In the genomic region with DNA sequence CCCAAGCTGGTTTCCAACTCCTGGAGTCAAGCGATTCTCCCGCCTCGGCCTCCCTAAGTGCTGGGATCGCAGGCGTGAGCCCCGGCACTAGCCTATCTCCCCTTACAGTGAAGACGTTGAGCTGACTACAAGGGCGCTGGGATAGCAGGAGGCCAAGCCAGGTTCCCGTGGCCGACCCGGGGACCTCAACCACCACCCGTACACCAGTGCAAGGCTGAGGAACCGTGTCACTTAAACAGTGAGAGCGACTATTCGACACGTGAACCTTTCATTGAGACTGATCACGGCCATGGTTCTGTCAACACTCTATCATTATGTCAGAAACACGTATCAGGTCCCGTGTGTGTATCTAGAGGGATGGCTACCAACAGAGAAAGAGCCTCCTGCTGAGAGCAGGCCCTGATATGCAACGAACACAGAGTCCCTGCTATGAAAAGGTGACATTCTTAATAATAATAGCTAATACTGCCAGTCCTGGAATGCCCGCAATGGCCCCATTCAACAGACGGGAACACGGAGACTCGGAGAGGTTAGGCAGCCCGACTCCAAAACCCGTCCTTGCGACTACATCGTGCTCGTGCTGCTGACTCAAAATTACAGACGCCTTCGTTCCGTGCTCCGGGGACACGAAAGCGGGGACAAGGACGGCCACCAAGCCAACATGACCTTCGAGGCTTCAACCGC, we compare ENCODE assay signal across 8 cellular contexts. TPM values are rescaled to one million over a fixed set of nuclear protein-coding genes. Genes with fewer than 3 reads are reported as not detected.
DNase-seq lines count a peak whose midpoint lies in the region; ATAC-seq and TF ChIP-seq lines count a peak whose summit lies in the region.

No MANE protein-coding gene starts in this region.

- H3K36me3 ChIP-seq in CD4-positive, alpha-beta memory T cell (ENCODE audit: insufficient read depth, low read length), result no peaks in the 10 kb centered on the region
- peaks cover 6% of the 10 kb centered on the region for H3K36me3 ChIP-seq in endodermal cell (ENCODE audit: control insufficient read depth, insufficient read depth, low read length)

- H3K4me1 ChIP-seq in CD4-positive, alpha-beta memory T cell (ENCODE audit: insufficient read depth, low read length), result peaks cover 51% of the 10 kb centered on the region
- H3K4me1 ChIP-seq in endodermal cell (ENCODE audit: control insufficient read depth, insufficient read depth, low read length), result no peaks in the 10 kb centered on the region

- peak overlapping the region; percentile 90 to 97 (median 93) for H3K27ac Mint-ChIP-seq in CD4-positive, alpha-beta memory T cell
- H3K27ac Mint-ChIP-seq in T-helper 1 cell treated with Interleukin-12 subunit alpha and Interleukin-12 subunit beta and Interleukin-4 antibody, amounts not matched to agents 30 μg/mL and 1 μg/mL, for 36 hours, result peak overlapping the region; percentile 91
- H3K27ac Mint-ChIP-seq in endodermal cell, result peak overlapping the region; percentile 91
- peak overlapping the region; percentile 89 to 98 (median 96) for H3K27ac Mint-ChIP-seq in naive B cell

- no peak for DNase-seq in CD4-positive, alpha-beta memory T cell
- no peak for DNase-seq in HFF-Myc (ENCODE audit: extremely low read depth, low read depth)
- peak; percentile 72 for DNase-seq in endodermal cell
- no peak for DNase-seq in naive B cell
- DNase-seq in NCI-H2171 treated with DMSO at 0.1 percent for 48 hours (lab: John Stamatoyannopoulos, UW), result no peak
- no peak for DNase-seq in retina
- DNase-seq in NCI-H510A (lab: John Stamatoyannopoulos, UW), result no peak

- intact Hi-C loops in CD4-positive, alpha-beta memory T cell (cut with micrococcal nuclease), result loop anchor here (5.0 to 10.0 kb wide), 2 partner anchors 761 to 1759 kb away; partner anchors contain the start of gene ZNF519

- H3K9me3 Mint-ChIP-seq in CD4-positive, alpha-beta memory T cell, result peaks cover 0 to 1% (median 0%) of the 10 kb centered on the region in 8 donors
- no peaks in the 10 kb centered on the region for H3K9me3 Mint-ChIP-seq in T-helper 1 cell treated with Interleukin-12 subunit alpha and Interleukin-12 subunit beta and Interleukin-4 antibody, amounts not matched to agents 30 μg/mL and 1 μg/mL, for 36 hours
- no peaks in the 10 kb centered on the region for H3K9me3 Mint-ChIP-seq in endodermal cell
- no peaks in the 10 kb centered on the region for H3K9me3 Mint-ChIP-seq in naive B cell

- TF ChIP-seq CTCF in HFF-Myc (IDR thresholded peaks at IDR 0.05; ENCODE audit: low read depth, low read length, missing control alignments), result no peak
- TF ChIP-seq CTCF in endodermal cell (conservative IDR thresholded peaks at IDR 0.05), result no peak

- H3K36me3 Mint-ChIP-seq in CD4-positive, alpha-beta memory T cell, result peaks cover 0 to 8% of the 10 kb centered on the region in 2 donors
- peaks cover 3% of the 10 kb centered on the region for H3K36me3 Mint-ChIP-seq in T-helper 1 cell treated with Interleukin-12 subunit alpha and Interleukin-12 subunit beta and Interleukin-4 antibody, amounts not matched to agents 30 μg/mL and 1 μg/mL, for 36 hours (ENCODE audit: low read depth)
- H3K36me3 Mint-ChIP-seq in endodermal cell (ENCODE audit: low read depth) (peaks cover 6% of the 10 kb centered on the region), naive B cell (peaks cover 0 to 4% of the 10 kb centered on the region in 2 donors)

- H3K27ac ChIP-seq in CD4-positive, alpha-beta memory T cell (ENCODE audit: low read depth, low read length), result peak overlapping the region; percentile 98
- H3K27ac ChIP-seq in endodermal cell (ENCODE audit: low read depth, low read length), result peak overlapping the region; percentile 94

- CTCF ChIA-PET in CD4-positive, alpha-beta memory T cell (lab: Charles Lee; ENCODE audit: partially characterized antibody), result interaction anchor here (1.2 to 3.6 kb wide), 3 partner anchors 15 to 48 kb away, joined by 4 to 21 read pairs (median 14); no protein-coding TSS in a partner anchor

- H3K4me3 Mint-ChIP-seq in CD4-positive, alpha-beta memory T cell, result peak overlapping the region; percentile 88 to 93 (median 90)
- H3K4me3 Mint-ChIP-seq in T-helper 1 cell treated with Interleukin-12 subunit alpha and Interleukin-12 subunit beta and Interleukin-4 antibody, amounts not matched to agents 30 μg/mL and 1 μg/mL, for 36 hours, result peak overlapping the region; percentile 88
- H3K4me3 Mint-ChIP-seq in endodermal cell, result peak overlapping the region; percentile 71
- peak overlapping the region; percentile 84 to 94 (median 92) for H3K4me3 Mint-ChIP-seq in naive B cell

- no peaks in the 10 kb centered on the region for H3K27me3 ChIP-seq in CD4-positive, alpha-beta memory T cell (ENCODE audit: insufficient read depth, low read length)
- H3K27me3 ChIP-seq in endodermal cell (ENCODE audit: control insufficient read depth, insufficient read depth, low read length, poor library complexity, severe bottlenecking), result no peaks in the 10 kb centered on the region

- WGBS in endodermal cell (ENCODE audit: insufficient coverage in 1 of 2, insufficient read length in 1 of 2), 2 experiments, result 9 to 16% methylated on average over 25 to 38 of the region's 38 CpGs

- no peaks in the 10 kb centered on the region for H3K27me3 Mint-ChIP-seq in CD4-positive, alpha-beta memory T cell
- peaks cover 16% of the 10 kb centered on the region for H3K27me3 Mint-ChIP-seq in T-helper 1 cell treated with Interleukin-12 subunit alpha and Interleukin-12 subunit beta and Interleukin-4 antibody, amounts not matched to agents 30 μg/mL and 1 μg/mL, for 36 hours (ENCODE audit: low read depth)
- no peaks in the 10 kb centered on the region for H3K27me3 Mint-ChIP-seq in endodermal cell (ENCODE audit: insufficient read depth)
- H3K27me3 Mint-ChIP-seq in naive B cell, result peaks cover 0 to 5% (median 0%) of the 10 kb centered on the region in 3 donors

- peak overlapping the region; percentile 73 to 88 for H3K4me3 ChIP-seq in CD4-positive, alpha-beta memory T cell (ENCODE audit: low read length in 2 of 2)
- peak overlapping the region; percentile 97 for H3K4me3 ChIP-seq in HFF-Myc (replicated peaks; ENCODE audit: low read depth, low read length)
- peak overlapping the region; percentile 92 for H3K4me3 ChIP-seq in endodermal cell (ENCODE audit: low read length)

- H3K9ac ChIP-seq in endodermal cell (ENCODE audit: extremely low read depth, low read length, poor library complexity, severe bottlenecking), result peak overlapping the region; percentile 84

- H3K9me3 ChIP-seq in CD4-positive, alpha-beta memory T cell (ENCODE audit: control insufficient read depth in 1 of 2, low read length in 2 of 2), result no peaks in the 10 kb centered on the region
- H3K9me3 ChIP-seq in endodermal cell (ENCODE audit: control insufficient read depth, low read length), result no peaks in the 10 kb centered on the region

- POLR2A ChIA-PET in CD4-positive, alpha-beta memory T cell (lab: Charles Lee; ENCODE audit: partially characterized antibody), result interaction anchor here (0.8 to 2.7 kb wide), 13 partner anchors 7 to 1351 kb away, joined by 3 to 40 read pairs (median 9); partner anchors contain the start of genes CEP192, CEP76, CHMP1B and FAM210A

- H3K4me1 Mint-ChIP-seq in CD4-positive, alpha-beta memory T cell, result peaks cover 33 to 61% (median 48%) of the 10 kb centered on the region in 4 donors
- H3K4me1 Mint-ChIP-seq in T-helper 1 cell treated with Interleukin-12 subunit alpha and Interleukin-12 subunit beta and Interleukin-4 antibody, amounts not matched to agents 30 μg/mL and 1 μg/mL, for 36 hours (ENCODE audit: low read depth), result peaks cover 36% of the 10 kb centered on the region
- peaks cover 16% of the 10 kb centered on the region for H3K4me1 Mint-ChIP-seq in endodermal cell
- H3K4me1 Mint-ChIP-seq in naive B cell, result peaks cover 40 to 45% (median 40%) of the 10 kb centered on the region in 3 donors

- no peak for ATAC-seq in naive B cell (ENCODE audit: low read depth in 2 of 2)

RNA-seq across cellular contexts. Expression of gene AFG3L2, which starts 0.9 kb away (rescaled TPM):
- total RNA-seq in CD4-positive, alpha-beta memory T cell, result 10 to 100 TPM; 31.4 to 33.1 TPM
- 10 to 100 TPM; 27.8 to 34.6 TPM for polyA plus RNA-seq in CD4-positive, alpha-beta memory T cell
- 10 to 100 TPM; 47.1 to 49.5 TPM for total RNA-seq in endodermal cell
- polyA plus RNA-seq in endodermal cell (2013, experiment 1 of 2), result 29.8 TPM
- polyA plus RNA-seq in endodermal cell (2013, experiment 2 of 2), result 27.4 TPM
- 10 to 100 TPM; 21.8 to 32.6 (median 27.4) TPM for polyA plus RNA-seq in naive B cell (ENCODE audit: low read depth in 6 of 6)

RNA-seq across cellular contexts. Expression of gene PRELID3A, which starts 31.6 kb away (rescaled TPM):
- total RNA-seq in CD4-positive, alpha-beta memory T cell, result 1 to 10 TPM in 1 of 2 experiments, under 1 TPM in 1; 0.81 to 1.1 TPM
- polyA plus RNA-seq in CD4-positive, alpha-beta memory T cell, result not detected
- 1 to 10 TPM; 4.9 to 7.5 TPM for total RNA-seq in endodermal cell
- 9.8 TPM for polyA plus RNA-seq in endodermal cell (2013, experiment 1 of 2)
- 9.2 TPM for polyA plus RNA-seq in endodermal cell (2013, experiment 2 of 2)
- not detected for polyA plus RNA-seq in naive B cell (ENCODE audit: low read depth in 6 of 6)
